ENCODE assay signal across 15 cellular contexts in genomic region chr22:20026996-20027601, GRCh38.
"Had no signal": no experiment of that assay in that cellular context is flagged by ENCODE, and none has a peak within 500 bp of the region (broad histone marks: within the 10 kb centered on the region; RNA-seq: fewer than 3 reads in every experiment).

No MANE protein-coding gene starts in this region.

- H3K4me3 ChIP-seq: body of pancreas, tibial artery, vagina had no signal

- H3K27ac ChIP-seq: body of pancreas, foreskin keratinocyte, tibial artery, vagina had no signal

- H3K4me1 ChIP-seq: foreskin keratinocyte had no signal

- H3K36me3 ChIP-seq: vagina had no signal

- H3K27ac Mint-ChIP-seq: activated CD4-positive, alpha-beta memory T cell treated with anti-CD3 and anti-CD28 coated beads, Interleukin-2, amount 10 ng/mL, durations not matched to agents 7 days and 5 days; activated naive CD8-positive, alpha-beta T cell treated with anti-CD3 and anti-CD28 coated beads for 36 hours; stimulated activated naive B cell treated with anti-CD40 and anti-IgM and Interleukin-4, amounts not matched to agents 10 μg/mL and 1 μg/mL and 100 μg/mL, for 72 hours; WTC11 had no signal

- H3K9me3 ChIP-seq: body of pancreas, tibial artery, vagina had no signal

- H3K4me3 Mint-ChIP-seq: activated CD4-positive, alpha-beta memory T cell treated with anti-CD3 and anti-CD28 coated beads, Interleukin-2, amount 10 ng/mL, durations not matched to agents 7 days and 5 days; activated naive CD8-positive, alpha-beta T cell treated with anti-CD3 and anti-CD28 coated beads for 36 hours; central memory CD8-positive, alpha-beta T cell; neural crest cell; stimulated activated naive B cell treated with anti-CD40 and anti-IgM and Interleukin-4, amounts not matched to agents 10 μg/mL and 1 μg/mL and 100 μg/mL, for 72 hours; WTC11 had no signal

- ATAC-seq: body of pancreas, foreskin keratinocyte, WTC11 had no signal

- H3K36me3 Mint-ChIP-seq: activated naive CD8-positive, alpha-beta T cell treated with anti-CD3 and anti-CD28 coated beads for 36 hours; WTC11 had no signal

- H3K27me3 ChIP-seq: body of pancreas, foreskin keratinocyte, tibial artery, vagina had no signal

- H3K9me3 Mint-ChIP-seq: activated CD4-positive, alpha-beta memory T cell treated with anti-CD3 and anti-CD28 coated beads, Interleukin-2, amount 10 ng/mL, durations not matched to agents 7 days and 5 days; activated naive CD8-positive, alpha-beta T cell treated with anti-CD3 and anti-CD28 coated beads for 36 hours; central memory CD8-positive, alpha-beta T cell; neural crest cell; stimulated activated naive B cell treated with anti-CD40 and anti-IgM and Interleukin-4, amounts not matched to agents 10 μg/mL and 1 μg/mL and 100 μg/mL, for 72 hours; WTC11 had no signal

- DNase-seq: activated CD4-positive, alpha-beta memory T cell treated with anti-CD3 and anti-CD28 coated beads, Interleukin-2, amount 10 ng/mL, durations not matched to agents 7 days and 5 days; activated CD4-positive, alpha-beta T cell treated with anti-CD3 and anti-CD28 coated beads for 4 hours; activated gamma-delta T cell; activated naive CD8-positive, alpha-beta T cell treated with anti-CD3 and anti-CD28 coated beads for 36 hours; activated T-cell treated with anti-CD3 and anti-CD28 coated beads, Interleukin-2, amount 50 U/mL, for 48 hours; body of pancreas; effector CD8-positive, alpha-beta T cell; foreskin keratinocyte; mammary epithelial cell; stimulated activated naive B cell treated with anti-CD40 and anti-IgM and Interleukin-4, amounts not matched to agents 10 μg/mL and 1 μg/mL and 100 μg/mL, for 72 hours had no signal

- H3K27me3 Mint-ChIP-seq: activated CD4-positive, alpha-beta memory T cell treated with anti-CD3 and anti-CD28 coated beads, Interleukin-2, amount 10 ng/mL, durations not matched to agents 7 days and 5 days; activated naive CD8-positive, alpha-beta T cell treated with anti-CD3 and anti-CD28 coated beads for 36 hours; central memory CD8-positive, alpha-beta T cell; stimulated activated naive B cell treated with anti-CD40 and anti-IgM and Interleukin-4, amounts not matched to agents 10 μg/mL and 1 μg/mL and 100 μg/mL, for 72 hours had no signal
